1 cellular context compared by ENCODE assay signal in genomic region chr14:85463512-85463911, GRCh38.
TF ChIP-seq lines count a peak whose summit lies in the region.

No MANE protein-coding gene starts in this region.

TF ChIP-seq in WTC11, 78 proteins besides CTCF, POLR2A, EP300 and RAD21 (continued from another document):
- no peak for TF ChIP-seq USF1 (CRISPR knock-in tag; IDR thresholded peaks at IDR 0.05)
- TF ChIP-seq CBFB (CRISPR knock-in tag; IDR thresholded peaks at IDR 0.05; ENCODE audit: low read depth): no peak
- TF ChIP-seq FOXJ3 (CRISPR knock-in tag; IDR thresholded peaks at IDR 0.05; ENCODE audit: borderline replicate concordance): no peak
